In the genomic region with DNA sequence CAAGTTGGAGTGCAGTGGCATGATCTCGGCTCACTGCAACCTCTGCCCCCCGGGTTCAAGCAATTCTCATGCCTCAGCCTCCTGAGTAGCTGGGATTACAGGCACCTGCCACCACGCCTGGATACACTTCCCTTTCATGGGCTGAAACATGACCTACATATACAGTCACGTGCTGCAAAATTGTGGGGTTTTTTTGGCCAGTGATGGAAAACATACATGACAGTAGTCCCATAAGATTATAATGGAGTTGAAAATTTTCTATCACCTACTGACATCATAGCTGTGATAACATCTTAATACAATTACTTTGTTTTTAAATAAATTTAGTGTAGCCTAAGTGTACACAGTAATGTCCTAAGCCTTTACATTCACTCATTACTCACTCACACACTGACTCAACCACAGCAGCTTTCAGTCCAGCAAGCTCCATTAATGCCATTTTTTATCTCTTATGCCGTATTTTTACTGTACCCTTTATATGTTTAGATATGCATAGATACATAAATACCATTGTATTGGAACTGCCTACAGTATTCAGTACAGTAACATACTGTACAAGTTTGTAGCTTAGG, we compare ENCODE assay signal across 20 cellular contexts.
DNase-seq lines count a peak whose midpoint lies in the region; ATAC-seq and TF ChIP-seq lines count a peak whose summit lies in the region.
"Had no signal": no experiment of that assay in that cellular context is flagged by ENCODE, and none has a peak within 500 bp of the region (broad histone marks: within the 10 kb centered on the region; RNA-seq: fewer than 3 reads in every experiment).

No MANE protein-coding gene starts in this region.

- no peak overlapping the region for H3K4me3 ChIP-seq in dorsolateral prefrontal cortex
- H3K4me3 ChIP-seq: GM23338 had no signal

- DNase-seq in ELR (ENCODE audit: low read depth) (peak; percentile 28), HCEC 1CT (peak; percentile 53), SK-N-DZ (ENCODE audit: low spot score) (peak; percentile 99), retina (peak; percentile 1), DMS 273 treated with DMSO at 0.1 percent for 48 hours (lab: John Stamatoyannopoulos, UW) (no peak), dorsolateral prefrontal cortex (no peak)
- DNase-seq: ACHN; BE2C; C1 segment of cervical spinal cord; CD4-positive, CD25-positive, alpha-beta regulatory T cell; CD8-positive, alpha-beta memory T cell; COR-L47; DMS153; DMS79 treated with DMSO at 0.1 percent for 48 hours; EL; H7; KBM-7 had no signal

- intact Hi-C loops in dorsolateral prefrontal cortex (cut with DNase I), result no loop called here

- no peak overlapping the region for H3K27ac ChIP-seq in dorsolateral prefrontal cortex

- no peak for ATAC-seq in GM19397 (IDR thresholded peaks at IDR 0.05; ENCODE audit: unreplicated experiment)
- ATAC-seq: GM23338, HepG2 had no signal

- TF ChIP-seq CTCF in dorsolateral prefrontal cortex (IDR thresholded peaks at IDR 0.05 in 54 of 56, conservative IDR thresholded peaks at IDR 0.05 in 2 of 56; ENCODE audit: low read depth in 1 of 56, partially characterized antibody in 56 of 56), result no peak

- no peaks in the 10 kb centered on the region for H3K27me3 ChIP-seq in dorsolateral prefrontal cortex
- H3K27me3 ChIP-seq: BE2C had no signal

Comparison
In these comparisons a context has a peak if more than half of its experiments do, and no peak if none do; other contexts are left out.
1. DNase-seq: peak in ELR (single experiment), HCEC 1CT (single experiment), SK-N-DZ (single experiment) and retina (single experiment); none in DMS 273 treated with DMSO at 0.1 percent for 48 hours (single experiment) and dorsolateral prefrontal cortex (0 of 10).